31 cellular contexts compared by ENCODE assay signal in the genomic region with DNA sequence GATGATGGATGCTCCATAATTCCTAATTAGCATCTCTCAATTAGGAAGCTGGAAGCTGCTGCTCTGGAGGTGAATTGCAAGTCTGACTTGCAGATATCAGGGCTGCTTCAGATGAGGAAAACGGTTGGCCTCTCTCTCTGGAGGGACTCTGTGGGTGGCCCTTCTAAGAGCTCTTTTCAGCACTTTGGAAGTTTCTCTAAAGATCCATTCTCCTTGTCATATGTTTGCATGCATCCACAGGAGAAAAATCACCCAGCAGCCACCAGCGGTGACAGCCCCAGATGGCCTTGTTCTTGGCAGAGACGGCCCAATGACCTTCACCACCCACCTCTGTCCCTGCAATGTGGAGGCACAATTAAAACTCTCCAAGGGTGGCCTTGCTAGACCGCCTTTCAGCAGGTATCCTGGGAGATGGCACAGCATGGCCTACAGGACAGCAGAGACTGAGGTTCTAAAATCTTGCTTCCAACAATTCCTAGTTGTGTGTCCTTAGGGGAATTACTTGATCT. TPM values are rescaled to one million over a fixed set of nuclear protein-coding genes. Genes with fewer than 3 reads are reported as not detected.
"Had no signal": no experiment of that assay in that cellular context is flagged by ENCODE, and none has a peak within 500 bp of the region (broad histone marks: within the 10 kb centered on the region; RNA-seq: fewer than 3 reads in every experiment).

No MANE protein-coding gene starts in this region.

- H3K27ac ChIP-seq: ascending aorta, breast epithelium, cardiac muscle cell, coronary artery, dorsolateral prefrontal cortex, esophagus squamous epithelium, gastroesophageal sphincter had no signal

- H3K36me3 ChIP-seq: ascending aorta, breast epithelium, cardiac muscle cell, esophagus squamous epithelium, gastroesophageal sphincter had no signal

- H3K27ac Mint-ChIP-seq: activated CD4-positive, alpha-beta memory T cell treated with anti-CD3 and anti-CD28 coated beads, Interleukin-2, amount 10 ng/mL, durations not matched to agents 7 days and 5 days; activated CD4-positive, alpha-beta T cell treated with anti-CD3 and anti-CD28 coated beads for 36 hours; activated CD4-positive, alpha-beta T cell treated with anti-CD3 and anti-CD28 coated beads, Interleukin-2, amount 10 ng/mL, durations not matched to agents 24 days and 14 days; activated naive CD4-positive, alpha-beta T cell treated with anti-CD3 and anti-CD28 coated beads, Interleukin-2, amount 10 ng/mL, durations not matched to agents 7 days and 5 days; activated naive CD4-positive, alpha-beta T cell treated with anti-CD3 and anti-CD28 coated beads, Interleukin-2, amount 50 U/mL, for 72 hours; activated naive CD8-positive, alpha-beta T cell treated with anti-CD3 and anti-CD28 coated beads, Interleukin-2, amount 10 ng/mL, durations not matched to agents 7 days and 5 days; activated T-cell treated with anti-CD3 and anti-CD28 coated beads, Interleukin-2, amount 50 U/mL, for 24 hours; activated T-cell treated with anti-CD3 and anti-CD28 coated beads, Interleukin-2, amount 50 U/mL, for 72 hours; brain; dendritic cell treated with granulocyte-macrophage colony-stimulating factor and Interleukin-4, amounts not matched to agents 40 ng/mL and 50 ng/mL, for 4 days had no signal

- H3K36me3 Mint-ChIP-seq: activated naive CD4-positive, alpha-beta T cell treated with anti-CD3 and anti-CD28 coated beads, Interleukin-2, amount 10 ng/mL, durations not matched to agents 7 days and 5 days; activated naive CD4-positive, alpha-beta T cell treated with anti-CD3 and anti-CD28 coated beads, Interleukin-2, amount 50 U/mL, for 72 hours; activated naive CD8-positive, alpha-beta T cell treated with anti-CD3 and anti-CD28 coated beads, Interleukin-2, amount 10 ng/mL, durations not matched to agents 7 days and 5 days had no signal

- DNase-seq: activated CD4-positive, alpha-beta memory T cell treated with anti-CD3 and anti-CD28 coated beads, Interleukin-2, amount 10 ng/mL, durations not matched to agents 7 days and 5 days; activated CD4-positive, alpha-beta T cell treated with anti-CD3 and anti-CD28 coated beads for 36 hours; activated CD4-positive, alpha-beta T cell treated with anti-CD3 and anti-CD28 coated beads, Interleukin-2, amount 10 ng/mL, durations not matched to agents 24 days and 14 days; activated CD4-positive, alpha-beta T cell treated with anti-CD3 and anti-CD28 coated beads, Interleukin-2, amount 50 U/mL, for 4 hours; activated CD4-positive, CD25-positive, alpha-beta regulatory T cell; activated CD4-positive, CD25-positive, alpha-beta regulatory T cell treated with anti-CD3 and anti-CD28 coated beads, Interleukin-2, amount 50 U/mL, for 72 hours; activated CD8-positive, alpha-beta memory T cell treated with anti-CD3 and anti-CD28 coated beads, Interleukin-2, amount 50 U/mL, for 48 hours; activated gamma-delta T cell; activated naive CD4-positive, alpha-beta T cell; activated naive CD4-positive, alpha-beta T cell treated with anti-CD3 and anti-CD28 coated beads, Interleukin-2, amount 10 ng/mL, durations not matched to agents 7 days and 5 days; activated naive CD8-positive, alpha-beta T cell treated with anti-CD3 and anti-CD28 coated beads, Interleukin-2, amount 10 ng/mL, durations not matched to agents 7 days and 5 days; activated T-cell treated with anti-CD3 and anti-CD28 coated beads for 4 hours; activated T-cell treated with anti-CD3 and anti-CD28 coated beads, Interleukin-2, amount 50 U/mL, for 24 hours; activated T-cell treated with anti-CD3 and anti-CD28 coated beads, Interleukin-2, amount 50 U/mL, for 72 hours; dorsolateral prefrontal cortex; effector memory CD4-positive, alpha-beta T cell; erythroblast; esophagus squamous epithelium; foreskin melanocyte; T-helper 2 cell had no signal

- H3K9me3 Mint-ChIP-seq: activated naive CD4-positive, alpha-beta T cell treated with anti-CD3 and anti-CD28 coated beads, Interleukin-2, amount 10 ng/mL, durations not matched to agents 7 days and 5 days; activated naive CD4-positive, alpha-beta T cell treated with anti-CD3 and anti-CD28 coated beads, Interleukin-2, amount 50 U/mL, for 72 hours; activated naive CD8-positive, alpha-beta T cell treated with anti-CD3 and anti-CD28 coated beads, Interleukin-2, amount 10 ng/mL, durations not matched to agents 7 days and 5 days; central memory CD8-positive, alpha-beta T cell had no signal

- H3K4me1 ChIP-seq: ascending aorta, breast epithelium, esophagus squamous epithelium, gastroesophageal sphincter had no signal

- H3K4me3 ChIP-seq: ascending aorta, breast epithelium, cardiac muscle cell, coronary artery, dorsolateral prefrontal cortex, esophagus squamous epithelium, gastroesophageal sphincter had no signal

- ATAC-seq: activated CD4-positive, alpha-beta T cell treated with anti-CD3 and anti-CD28 coated beads for 36 hours; activated naive CD4-positive, alpha-beta T cell treated with anti-CD3 and anti-CD28 coated beads, Interleukin-2, amount 50 U/mL, for 72 hours; activated T-cell treated with anti-CD3 and anti-CD28 coated beads, Interleukin-2, amount 50 U/mL, for 72 hours; gastroesophageal sphincter had no signal

- H3K27me3 ChIP-seq: ascending aorta, breast epithelium, cardiac muscle cell, dorsolateral prefrontal cortex, esophagus squamous epithelium, gastroesophageal sphincter had no signal

- H3K4me1 Mint-ChIP-seq: activated CD4-positive, alpha-beta memory T cell treated with anti-CD3 and anti-CD28 coated beads, Interleukin-2, amount 10 ng/mL, durations not matched to agents 7 days and 5 days; activated CD4-positive, alpha-beta T cell treated with anti-CD3 and anti-CD28 coated beads for 36 hours; activated CD4-positive, alpha-beta T cell treated with anti-CD3 and anti-CD28 coated beads, Interleukin-2, amount 10 ng/mL, durations not matched to agents 24 days and 14 days; activated naive CD4-positive, alpha-beta T cell treated with anti-CD3 and anti-CD28 coated beads, Interleukin-2, amount 10 ng/mL, durations not matched to agents 7 days and 5 days; activated naive CD8-positive, alpha-beta T cell treated with anti-CD3 and anti-CD28 coated beads, Interleukin-2, amount 10 ng/mL, durations not matched to agents 7 days and 5 days; brain; central memory CD8-positive, alpha-beta T cell had no signal

- H3K27me3 Mint-ChIP-seq: activated CD4-positive, alpha-beta memory T cell treated with anti-CD3 and anti-CD28 coated beads, Interleukin-2, amount 10 ng/mL, durations not matched to agents 7 days and 5 days; activated naive CD4-positive, alpha-beta T cell treated with anti-CD3 and anti-CD28 coated beads, Interleukin-2, amount 10 ng/mL, durations not matched to agents 7 days and 5 days; activated naive CD8-positive, alpha-beta T cell treated with anti-CD3 and anti-CD28 coated beads, Interleukin-2, amount 10 ng/mL, durations not matched to agents 7 days and 5 days; dendritic cell treated with granulocyte-macrophage colony-stimulating factor and Interleukin-4, amounts not matched to agents 40 ng/mL and 50 ng/mL, for 4 days had no signal

- H3K9me3 ChIP-seq: ascending aorta, breast epithelium, esophagus squamous epithelium, gastroesophageal sphincter had no signal

- H3K4me3 Mint-ChIP-seq: activated CD4-positive, alpha-beta memory T cell treated with anti-CD3 and anti-CD28 coated beads, Interleukin-2, amount 10 ng/mL, durations not matched to agents 7 days and 5 days; activated CD4-positive, alpha-beta T cell treated with anti-CD3 and anti-CD28 coated beads for 36 hours; activated CD4-positive, alpha-beta T cell treated with anti-CD3 and anti-CD28 coated beads, Interleukin-2, amount 10 ng/mL, durations not matched to agents 24 days and 14 days; activated naive CD4-positive, alpha-beta T cell treated with anti-CD3 and anti-CD28 coated beads, Interleukin-2, amount 10 ng/mL, durations not matched to agents 7 days and 5 days; activated naive CD8-positive, alpha-beta T cell treated with anti-CD3 and anti-CD28 coated beads, Interleukin-2, amount 10 ng/mL, durations not matched to agents 7 days and 5 days; activated T-cell treated with anti-CD3 and anti-CD28 coated beads, Interleukin-2, amount 50 U/mL, for 24 hours; activated T-cell treated with anti-CD3 and anti-CD28 coated beads, Interleukin-2, amount 50 U/mL, for 72 hours; brain; central memory CD8-positive, alpha-beta T cell; dendritic cell treated with granulocyte-macrophage colony-stimulating factor and Interleukin-4, amounts not matched to agents 40 ng/mL and 50 ng/mL, for 4 days had no signal

RNA-seq across cellular contexts. Expression of a gene that starts 42.3 kb away (rescaled TPM):
- total RNA-seq: activated CD4-positive, alpha-beta memory T cell treated with anti-CD3 and anti-CD28 coated beads, Interleukin-2, amount 10 ng/mL, durations not matched to agents 7 days and 5 days; activated naive CD8-positive, alpha-beta T cell treated with anti-CD3 and anti-CD28 coated beads, Interleukin-2, amount 10 ng/mL, durations not matched to agents 7 days and 5 days; fibroblast of lung; fibroblast of villous mesenchyme had no signal
- polyA plus RNA-seq: fibroblast of lung had no signal
